14 cellular contexts compared by ENCODE assay signal in the genomic region with DNA sequence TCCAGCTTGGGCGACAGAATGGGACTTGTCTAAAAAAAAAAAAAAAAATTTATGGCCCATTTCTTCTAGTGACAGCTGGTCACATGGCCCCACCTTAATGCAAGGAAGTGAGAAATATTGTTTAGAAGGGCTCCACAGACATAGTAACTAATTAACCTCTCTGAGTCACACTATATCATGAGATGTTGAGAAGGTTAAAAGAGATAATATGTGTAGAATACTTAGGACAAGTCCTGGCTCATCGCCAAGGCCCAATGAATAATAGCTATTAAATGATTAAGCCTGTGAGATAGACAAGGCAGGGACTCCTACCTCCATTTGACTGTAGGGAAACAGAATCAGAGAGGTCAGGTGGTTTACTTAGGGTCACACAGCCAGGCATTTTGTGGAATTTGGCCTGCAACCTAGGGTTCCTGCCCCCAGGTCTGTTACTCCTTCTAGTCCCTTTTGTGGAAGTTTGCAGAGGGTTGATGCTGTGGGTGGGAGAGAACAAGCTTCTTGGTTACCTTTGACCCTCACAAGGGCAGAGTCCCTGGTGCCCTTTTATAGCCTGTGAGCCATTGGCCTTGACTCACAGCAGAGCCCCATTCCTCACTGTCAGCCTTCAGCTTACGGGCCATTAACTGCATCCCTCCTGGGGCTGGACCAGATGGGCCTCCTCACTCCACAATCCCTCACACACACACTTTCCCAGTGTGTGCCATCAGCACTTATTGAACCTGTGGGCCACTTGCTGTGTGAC. TPM values are rescaled to one million over a fixed set of nuclear protein-coding genes. Genes with fewer than 3 reads are reported as not detected.
A peak's percentile ranks its signal among the peaks of the same experiment; 100 is the strongest.
DNase-seq lines count a peak whose midpoint lies in the region; ATAC-seq, FAIRE-seq and TF ChIP-seq lines count a peak whose summit lies in the region.
"Had no signal": no experiment of that assay in that cellular context is flagged by ENCODE, and none has a peak within 500 bp of the region (broad histone marks: within the 10 kb centered on the region; RNA-seq: fewer than 3 reads in every experiment).

No MANE protein-coding gene starts in this region.

- WGBS in HepG2 (ENCODE audit: low lambda C conversion rate), result 35% methylated on average over 3 of the region's 3 CpGs
- WGBS in right lobe of liver (ENCODE audit: insufficient coverage, low coverage, low lambda C conversion rate, missing lambda C conversion rate), result 46% methylated on average over 2 of the region's 3 CpGs
- 53 to 63% (median 58%) methylated on average over 3 of the region's 3 CpGs for WGBS in stomach, 5 donors

- DNase-seq in HepG2 (ENCODE audit: low spot score) (no peak), right lobe of liver (no peak), NCI-H2171 (lab: John Stamatoyannopoulos, UW) (peak; percentile 66), endothelial cell of umbilical vein (ENCODE audit: low read depth, low spot score) (peak; percentile 36), stomach (peak; percentile 69), MM.1S (no peak), globus pallidus (ENCODE audit: low spot score) (no peak), NAMALWA (ENCODE audit: low spot score) (no peak)
- DNase-seq: activated gamma-delta T cell, H9 had no signal

- intact Hi-C loops in HepG2 (cut with micrococcal nuclease; ENCODE audit: unreplicated experiment), result no loop called here
- intact Hi-C loops in right lobe of liver (cut with DNase I), result no loop called here
- intact Hi-C loops in endothelial cell of umbilical vein (cut with micrococcal nuclease), result no loop called here
- intact Hi-C loops in stomach (cut with DNase I; ENCODE audit: low total_unique reads), result no loop called here

- H2AFZ ChIP-seq in HepG2 (ENCODE audit: low read length) (no peak overlapping the region), endothelial cell of umbilical vein (ENCODE audit: low read depth, low read length) (no peak overlapping the region), MM.1S (ENCODE audit: low read length) (no peak overlapping the region)

- POLR2A ChIA-PET in HepG2 (lab: Yijun Ruan, JAX), result no interaction called here
- POLR2A ChIA-PET in endothelial cell of umbilical vein (lab: Charles Lee), result interaction anchor here (0.6 kb wide), 1 partner anchor 14 kb away, joined by 5 read pairs; no protein-coding TSS in a partner anchor

- no peaks in the 10 kb centered on the region for H3K36me3 ChIP-seq in HepG2 (replicated peaks in 1 of 2; ENCODE audit: control insufficient read depth in 1 of 2, insufficient read depth in 2 of 2, low read length in 2 of 2)
- H3K36me3 ChIP-seq in right lobe of liver, result no peaks in the 10 kb centered on the region
- no peaks in the 10 kb centered on the region for H3K36me3 ChIP-seq in endothelial cell of umbilical vein (ENCODE audit: control insufficient read depth in 2 of 2, extremely low read depth in 1 of 2, insufficient read depth in 2 of 2, low read length in 2 of 2)
- H3K36me3 ChIP-seq in stomach, result no peaks in the 10 kb centered on the region
- H3K36me3 ChIP-seq in MM.1S (replicated peaks; ENCODE audit: insufficient read depth, low read length), result no peaks in the 10 kb centered on the region

- no peak for TF ChIP-seq POLR2A in HepG2 (IDR thresholded peaks at IDR 0.05; ENCODE audit: insufficient read depth in 1 of 2, low read depth in 2 of 2, low read length in 2 of 2)
- TF ChIP-seq POLR2A in right lobe of liver (IDR thresholded peaks at IDR 0.05), result no peak
- no peak for TF ChIP-seq POLR2A in endothelial cell of umbilical vein (IDR thresholded peaks at IDR 0.05; ENCODE audit: low read depth, low read length)
- TF ChIP-seq POLR2A in stomach (IDR thresholded peaks at IDR 0.05), result no peak

- no peak overlapping the region for H3K4me3 ChIP-seq in HepG2 (replicated peaks in 1 of 3; ENCODE audit: insufficient read depth in 1 of 3, low read depth in 2 of 3, low read length in 3 of 3)
- H3K4me3 ChIP-seq in right lobe of liver, result no peak overlapping the region
- H3K4me3 ChIP-seq in endothelial cell of umbilical vein (replicated peaks in 1 of 3; ENCODE audit: insufficient read depth in 1 of 3, low read depth in 1 of 3, low read length in 3 of 3), result no peak overlapping the region
- no peak overlapping the region for H3K4me3 ChIP-seq in stomach
- no peak overlapping the region for H3K4me3 ChIP-seq in MM.1S (ENCODE audit: low read length)

- TF ChIP-seq EP300 in HepG2 (IDR thresholded peaks at IDR 0.05; ENCODE audit: low read depth in 2 of 2, low read length in 2 of 2) (no peak), HepG2 (CRISPR knock-in tag; IDR thresholded peaks at IDR 0.05; ENCODE audit: borderline replicate concordance) (no peak), stomach (IDR thresholded peaks at IDR 0.05) (no peak)

- H3K79me2 ChIP-seq in HepG2 (ENCODE audit: insufficient read depth, low read length) (no peaks in the 10 kb centered on the region), endothelial cell of umbilical vein (ENCODE audit: control insufficient read depth, insufficient read depth, low read length) (no peaks in the 10 kb centered on the region), MM.1S (ENCODE audit: low read length) (no peaks in the 10 kb centered on the region)

- H3K9me3 ChIP-seq in HepG2 (ENCODE audit: low read length), result no peaks in the 10 kb centered on the region
- no peaks in the 10 kb centered on the region for H3K9me3 ChIP-seq in right lobe of liver
- no peaks in the 10 kb centered on the region for H3K9me3 ChIP-seq in endothelial cell of umbilical vein (replicated peaks; ENCODE audit: control insufficient read depth, insufficient read depth, low read length)
- H3K9me3 ChIP-seq in stomach, result no peaks in the 10 kb centered on the region
- no peaks in the 10 kb centered on the region for H3K9me3 ChIP-seq in MM.1S (replicated peaks; ENCODE audit: insufficient read depth, low read length)

- ATAC-seq in HepG2, result no peak
- ATAC-seq in right lobe of liver, result no peak

- H4K20me1 ChIP-seq in HepG2 (ENCODE audit: insufficient read depth, low read length) (no peaks in the 10 kb centered on the region), endothelial cell of umbilical vein (replicated peaks; ENCODE audit: control insufficient read depth, extremely low read depth, insufficient read depth, low read length) (no peaks in the 10 kb centered on the region), MM.1S (ENCODE audit: insufficient read depth, low read length) (no peaks in the 10 kb centered on the region)

- no peak overlapping the region for H3K9ac ChIP-seq in HepG2 (ENCODE audit: insufficient read depth, low read depth, low read length)
- H3K9ac ChIP-seq in endothelial cell of umbilical vein (replicated peaks; ENCODE audit: extremely low read depth, insufficient read depth, low read length), result no peak overlapping the region
- no peak overlapping the region for H3K9ac ChIP-seq in MM.1S (ENCODE audit: low read length)
- H3K9ac ChIP-seq: KMS-11 had no signal

- FAIRE-seq in HepG2 (lab: Jason Lieb, UNC) (no peak), endothelial cell of umbilical vein (lab: Jason Lieb, UNC) (peak; percentile 57)

- TF ChIP-seq CTCF in HepG2 (CRISPR knock-in tag; IDR thresholded peaks at IDR 0.05) (no peak), right lobe of liver (IDR thresholded peaks at IDR 0.05) (no peak), endothelial cell of umbilical vein (IDR thresholded peaks at IDR 0.05; ENCODE audit: extremely low read depth in 1 of 2, insufficient read depth in 1 of 2, low read depth in 1 of 2, low read length in 2 of 2) (no peak), stomach (IDR thresholded peaks at IDR 0.05) (no peak), MM.1S (IDR thresholded peaks at IDR 0.05; ENCODE audit: low read length) (no peak)

- in situ Hi-C loops in HepG2 (cut with HindIII; ENCODE audit: extremely low pct_ligation_motif_present, low pct_unique_long_range_greater_than_20kb), result no loop called here

- no peak overlapping the region for H3K4me2 ChIP-seq in HepG2 (ENCODE audit: low read depth, low read length)
- no peak overlapping the region for H3K4me2 ChIP-seq in endothelial cell of umbilical vein (ENCODE audit: insufficient read depth, low read length)
- H3K4me2 ChIP-seq in MM.1S (ENCODE audit: low read depth, low read length), result no peak overlapping the region
- H3K4me2 ChIP-seq: KMS-11 had no signal

- no TSS peak for BruUV-seq in HepG2 (replicated peaks; lab: Mats Ljungman, UMichigan)
- no TSS peak for BruUV-seq in endothelial cell of umbilical vein (replicated peaks; lab: Mats Ljungman, UMichigan)

- H3K9me2 ChIP-seq in MM.1S (replicated peaks; ENCODE audit: insufficient read depth, low read length), result no peaks in the 10 kb centered on the region

- dilution Hi-C loops in endothelial cell of umbilical vein (cut with MboI; ENCODE audit: extremely low pct_ligation_motif_present, low sequenced_read_pairs), result no loop called here

- no peaks in the 10 kb centered on the region for H3K9me1 ChIP-seq in endothelial cell of umbilical vein (replicated peaks; ENCODE audit: control insufficient read depth, extremely low read depth, insufficient read depth, low read length)

- H3F3A ChIP-seq in MM.1S (ENCODE audit: insufficient read depth, low read length), result no peaks in the 10 kb centered on the region

- no peak for TF ChIP-seq RAD21 in HepG2 (CRISPR knock-in tag; IDR thresholded peaks at IDR 0.05)

- no peak overlapping the region for H3K27ac ChIP-seq in HepG2 (ENCODE audit: extremely low read length, insufficient read depth, low read length)
- no peak overlapping the region for H3K27ac ChIP-seq in right lobe of liver
- no peak overlapping the region for H3K27ac ChIP-seq in endothelial cell of umbilical vein (ENCODE audit: insufficient read depth, low read depth, low read length)
- no peak overlapping the region for H3K27ac ChIP-seq in stomach
- no peak overlapping the region for H3K27ac ChIP-seq in MM.1S (ENCODE audit: low read length)
- H3K27ac ChIP-seq: KMS-11 had no signal

- CTCF ChIA-PET in HepG2 (lab: Yijun Ruan, JAX; ENCODE audit: low intra/inter-chr PET ratio, low total read pairs) (no interaction called here), endothelial cell of umbilical vein (lab: Charles Lee) (interaction anchor here (1.0 to 3.6 kb wide), 2 partner anchors 9 to 17 kb away, joined by 3 to 23 read pairs; no protein-coding TSS in a partner anchor)

- H3K27me3 ChIP-seq in HepG2 (ENCODE audit: control insufficient read depth in 1 of 2, insufficient read depth in 2 of 2, low read length in 2 of 2) (peaks cover 2 to 23% of the 10 kb centered on the region in 2 experiments; a peak in 4 of 5 replicates), right lobe of liver (no peaks in the 10 kb centered on the region), endothelial cell of umbilical vein (ENCODE audit: control insufficient read depth in 2 of 2, insufficient read depth in 2 of 2, low read length in 2 of 2) (peaks cover 0 to 3% of the 10 kb centered on the region in 2 experiments), stomach (peaks cover 0 to 10% (median 0%) of the 10 kb centered on the region in 3 donors), MM.1S (replicated peaks; ENCODE audit: insufficient read depth, low read length) (peaks cover 8% of the 10 kb centered on the region; the same call in 1 of the 2 replicates)

- H3K4me1 ChIP-seq in HepG2 (ENCODE audit: insufficient read depth, low read length) (no peaks in the 10 kb centered on the region), right lobe of liver (no peaks in the 10 kb centered on the region), endothelial cell of umbilical vein (ENCODE audit: control insufficient read depth, extremely low read depth, insufficient read depth, low read length) (no peaks in the 10 kb centered on the region), stomach (no peaks in the 10 kb centered on the region), MM.1S (ENCODE audit: low read length) (no peaks in the 10 kb centered on the region)

RNA-seq across cellular contexts. Expression of gene OPRD1, which starts 48.5 kb away (rescaled TPM):
- total RNA-seq in HepG2 (2016; rRNA removed; fragmentation: Illumina TruSeq; extraction: Trizol) (0.02 TPM in 1 of 2 replicates, not detected in the other), right lobe of liver (not detected), endothelial cell of umbilical vein (not detected in 2 replicates), stomach (under 1 TPM in 1 of 5 donors, not detected in 4; 0.37 TPM)
- not detected in 2 replicates for total RNA-seq in HepG2 (2016; cell fraction: cytosol; rRNA removed; fragmentation: Illumina TruSeq; extraction: Trizol; ENCODE audit: low read depth)
- total RNA-seq in HepG2 (2016; cell fraction: insoluble cytoplasmic fraction; rRNA removed; fragmentation: Illumina TruSeq; extraction: Trizol), result 0.04 TPM in 1 of 2 replicates, not detected in the other
- not detected in 2 replicates for total RNA-seq in HepG2 (2016; cell fraction: membrane; rRNA removed; fragmentation: Illumina TruSeq; extraction: Trizol)
- total RNA-seq in HepG2 (2016; cell fraction: nucleus; rRNA removed; fragmentation: Illumina TruSeq; extraction: Trizol), result 0.06 TPM in 1 of 2 replicates, not detected in the other
- polyA plus RNA-seq in HepG2 (2011; rRNA removed) (0.01 and 0.03 TPM in 2 replicates), endothelial cell of umbilical vein (not detected in 2 replicates), stomach (under 1 TPM in 1 of 3 donors, not detected in 2; 0.03 TPM)
- polyA plus RNA-seq in HepG2 (2011; cell fraction: cytosol; rRNA removed), result 0.01 and 0.03 TPM in 2 replicates
- 0.11 and 0.14 TPM in 2 replicates for polyA plus RNA-seq in HepG2 (2011; cell fraction: nucleus; rRNA removed)
- 0.03 and 0.07 TPM in 2 replicates for polyA plus RNA-seq in HepG2 (2012)
- not detected in 2 replicates for polyA plus RNA-seq in HepG2 (2016; cell fraction: cytosol; fragmentation: Illumina TruSeq; extraction: Trizol; ENCODE audit: low read depth)
- not detected in 2 replicates for polyA plus RNA-seq in HepG2 (2016; cell fraction: insoluble cytoplasmic fraction; fragmentation: Illumina TruSeq; extraction: Trizol; ENCODE audit: low read depth)
- polyA plus RNA-seq in HepG2 (2016; cell fraction: membrane; fragmentation: Illumina TruSeq; extraction: Trizol; ENCODE audit: low read depth), result not detected in 2 replicates
- polyA plus RNA-seq in HepG2 (2016; cell fraction: nucleus; fragmentation: Illumina TruSeq; extraction: Trizol; ENCODE audit: insufficient read depth, low read depth), result 0.04 TPM in 2 replicates
- 0.86 TPM in 1 of 2 replicates, not detected in the other for polyA minus RNA-seq in HepG2 (2011; rRNA and poly(A)+ RNA removed; ENCODE audit: low replicate concordance)
- 0.10 TPM in 1 of 2 replicates, not detected in the other for polyA minus RNA-seq in HepG2 (2011; cell fraction: cytosol; rRNA and poly(A)+ RNA removed)
- polyA minus RNA-seq in HepG2 (2011; cell fraction: nucleus; rRNA and poly(A)+ RNA removed), result 0.12 and 0.26 TPM in 2 replicates
- not detected in 2 replicates for polyA plus RNA-seq in endothelial cell of umbilical vein (2011; cell fraction: cytosol; rRNA removed)
- polyA plus RNA-seq in endothelial cell of umbilical vein (2011; cell fraction: nucleus; rRNA removed), result 0.01 TPM in 1 of 2 replicates, not detected in the other
- polyA plus RNA-seq in endothelial cell of umbilical vein (2012), result 0.03 and 0.05 TPM in 2 replicates
- polyA minus RNA-seq in endothelial cell of umbilical vein, result 0.04 TPM in 1 of 2 replicates, not detected in the other
- polyA minus RNA-seq in endothelial cell of umbilical vein (2011; cell fraction: cytosol; rRNA and poly(A)+ RNA removed), result not detected
- polyA minus RNA-seq in endothelial cell of umbilical vein (2011; cell fraction: nucleus; rRNA and poly(A)+ RNA removed), result not detected in 2 replicates
- total RNA-seq: mononuclear cell; T-helper 2 cell treated with Interferon-gamma antibody and Interleukin-4, amounts not matched to agents 100 ng/mL and 5 ng/mL, for 36 hours; ureter had no signal

RNA-seq across cellular contexts. Expression of gene EPB41, which starts 53.9 kb away (rescaled TPM):
- 34.5 and 51.4 TPM in 2 replicates for total RNA-seq in HepG2 (2016; rRNA removed; fragmentation: Illumina TruSeq; extraction: Trizol)
- 9.0 and 9.5 TPM in 2 replicates for total RNA-seq in HepG2 (2016; cell fraction: cytosol; rRNA removed; fragmentation: Illumina TruSeq; extraction: Trizol; ENCODE audit: low read depth)
- 34.2 and 48.2 TPM in 2 replicates for total RNA-seq in HepG2 (2016; cell fraction: insoluble cytoplasmic fraction; rRNA removed; fragmentation: Illumina TruSeq; extraction: Trizol)
- 15.6 and 16.3 TPM in 2 replicates for total RNA-seq in HepG2 (2016; cell fraction: membrane; rRNA removed; fragmentation: Illumina TruSeq; extraction: Trizol)
- total RNA-seq in HepG2 (2016; cell fraction: nucleus; rRNA removed; fragmentation: Illumina TruSeq; extraction: Trizol), result 27.9 and 32.7 TPM in 2 replicates
- 38.5 and 46.7 TPM in 2 replicates for polyA plus RNA-seq in HepG2 (2011; rRNA removed)
- polyA plus RNA-seq in HepG2 (2011; cell fraction: cytosol; rRNA removed), result 23.2 and 32.0 TPM in 2 replicates
- 25.8 and 30.0 TPM in 2 replicates for polyA plus RNA-seq in HepG2 (2011; cell fraction: nucleus; rRNA removed)
- polyA plus RNA-seq in HepG2 (2012), result 22.0 and 22.4 TPM in 2 replicates
- 0.94 and 1.2 TPM in 2 replicates for polyA plus RNA-seq in HepG2 (2016; cell fraction: cytosol; fragmentation: Illumina TruSeq; extraction: Trizol; ENCODE audit: low read depth)
- polyA plus RNA-seq in HepG2 (2016; cell fraction: insoluble cytoplasmic fraction; fragmentation: Illumina TruSeq; extraction: Trizol; ENCODE audit: low read depth), result 30.5 and 31.1 TPM in 2 replicates
- polyA plus RNA-seq in HepG2 (2016; cell fraction: membrane; fragmentation: Illumina TruSeq; extraction: Trizol; ENCODE audit: low read depth), result 4.9 and 5.6 TPM in 2 replicates
- 29.4 and 29.5 TPM in 2 replicates for polyA plus RNA-seq in HepG2 (2016; cell fraction: nucleus; fragmentation: Illumina TruSeq; extraction: Trizol; ENCODE audit: insufficient read depth, low read depth)
- polyA minus RNA-seq in HepG2 (2011; rRNA and poly(A)+ RNA removed; ENCODE audit: low replicate concordance), result 24.7 and 34.0 TPM in 2 replicates
- 34.3 and 35.4 TPM in 2 replicates for polyA minus RNA-seq in HepG2 (2011; cell fraction: cytosol; rRNA and poly(A)+ RNA removed)
- 56.5 and 61.2 TPM in 2 replicates for polyA minus RNA-seq in HepG2 (2011; cell fraction: nucleus; rRNA and poly(A)+ RNA removed)
- 10 to 100 TPM; 35.3 to 58.7 (median 49.2) TPM for total RNA-seq in right lobe of liver
- 39.7 and 45.7 TPM in 2 replicates for total RNA-seq in endothelial cell of umbilical vein
- polyA plus RNA-seq in endothelial cell of umbilical vein, result 20.2 and 22.3 TPM in 2 replicates
- 22.4 and 23.7 TPM in 2 replicates for polyA plus RNA-seq in endothelial cell of umbilical vein (2011; cell fraction: cytosol; rRNA removed)
- 58.9 and 63.0 TPM in 2 replicates for polyA plus RNA-seq in endothelial cell of umbilical vein (2011; cell fraction: nucleus; rRNA removed)
- polyA plus RNA-seq in endothelial cell of umbilical vein (2012), result 16.3 and 16.4 TPM in 2 replicates
- polyA minus RNA-seq in endothelial cell of umbilical vein, result 58.5 and 75.6 TPM in 2 replicates
- 24.5 TPM for polyA minus RNA-seq in endothelial cell of umbilical vein (2011; cell fraction: cytosol; rRNA and poly(A)+ RNA removed)
- polyA minus RNA-seq in endothelial cell of umbilical vein (2011; cell fraction: nucleus; rRNA and poly(A)+ RNA removed), result 79.0 and 100 TPM in 2 replicates
- total RNA-seq in stomach, result 100 to 1,000 TPM in 1 of 5 donors, 10 to 100 TPM in 4; 40.3 to 112 (median 59.5) TPM
- polyA plus RNA-seq in stomach, result 10 to 100 TPM in 2 of 3 donors, 1 to 10 TPM in 1; 6.4 to 17.3 (median 12.2) TPM

Comparison
In these comparisons a context has a peak if more than half of its experiments do, and no peak if none do; other contexts are left out.
1. DNase-seq: peak in NCI-H2171 (single experiment), endothelial cell of umbilical vein (single experiment) and stomach (single experiment); none in HepG2 (single experiment), right lobe of liver (0 of 3), MM.1S (single experiment), globus pallidus (single experiment) and NAMALWA (single experiment).